ENCODE assay signal across 13 cellular contexts in the genomic region with DNA sequence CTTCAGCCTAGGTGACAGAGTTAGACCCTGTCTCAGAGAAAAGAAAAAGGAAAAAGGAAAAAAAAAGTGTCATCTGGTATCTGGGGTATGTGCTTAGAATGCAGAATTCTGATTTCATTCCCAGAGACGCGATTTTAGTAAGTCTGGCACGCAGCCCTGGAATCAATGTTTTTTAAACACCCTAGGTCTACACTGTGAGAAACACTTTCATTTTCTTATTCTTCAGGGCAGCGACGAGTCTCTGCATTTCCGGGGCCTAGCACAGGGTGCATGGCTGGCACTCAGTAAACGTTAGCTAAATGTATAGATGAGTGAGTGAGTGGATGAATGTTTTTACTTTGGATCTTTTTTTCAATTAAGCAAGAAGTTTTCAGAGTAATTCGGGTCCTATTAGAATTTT.
A peak's percentile ranks its signal among the peaks of the same experiment; 100 is the strongest.
DNase-seq lines count a peak whose midpoint lies in the region; ATAC-seq, FAIRE-seq and TF ChIP-seq lines count a peak whose summit lies in the region.
"Had no signal": no experiment of that assay in that cellular context is flagged by ENCODE, and none has a peak within 500 bp of the region (broad histone marks: within the 10 kb centered on the region; RNA-seq: fewer than 3 reads in every experiment).

No MANE protein-coding gene starts in this region.

- H3K4me3 Mint-ChIP-seq in CD8-positive, alpha-beta T cell: peak overlapping the region; percentile 60
- peak overlapping the region; percentile 38 to 62 for H3K4me3 Mint-ChIP-seq in effector memory CD8-positive, alpha-beta T cell

- H3K27ac ChIP-seq in CD8-positive, alpha-beta T cell (ENCODE audit: low read depth, low read length): no peak overlapping the region
- H3K27ac ChIP-seq in pancreas: no peak overlapping the region
- H3K27ac ChIP-seq: cardiac muscle cell, KMS-11, ovary had no signal

- intact Hi-C loops in CD8-positive, alpha-beta T cell (cut with DNase I, micrococcal nuclease): no loop called here
- intact Hi-C loops in pancreas (cut with DNase I): no loop called here

- H3K4me3 ChIP-seq in CD8-positive, alpha-beta T cell (ENCODE audit: low read depth, low read length): no peak overlapping the region
- no peak overlapping the region for H3K4me3 ChIP-seq in pancreas
- H3K4me3 ChIP-seq: cardiac muscle cell, ovary had no signal

- H3K27me3 ChIP-seq in CD8-positive, alpha-beta T cell (ENCODE audit: insufficient read depth, low read length): no peaks in the 10 kb centered on the region
- no peaks in the 10 kb centered on the region for H3K27me3 ChIP-seq in pancreas
- H3K27me3 ChIP-seq: cardiac muscle cell, ovary had no signal

- no peak for FAIRE-seq in pancreas (lab: Jason Lieb, UNC)

- peak; percentile 53 for ATAC-seq in CD8-positive, alpha-beta T cell
- ATAC-seq in effector memory CD8-positive, alpha-beta T cell (replicated peaks): peak; percentile 87
- peak in 3 of 4 donors; percentile 19 to 58 (median 29) for ATAC-seq in pancreas
- no peak for ATAC-seq in GM21528 (IDR thresholded peaks at IDR 0.05; ENCODE audit: low FRiP score, unreplicated experiment)
- ATAC-seq: PC-3 had no signal

- no peaks in the 10 kb centered on the region for H3K9me3 Mint-ChIP-seq in CD8-positive, alpha-beta T cell
- H3K9me3 Mint-ChIP-seq in effector memory CD8-positive, alpha-beta T cell: no peaks in the 10 kb centered on the region

- CTCF ChIA-PET in CD8-positive, alpha-beta T cell (lab: Charles Lee): no interaction called here
- CTCF ChIA-PET in GM10248 (lab: Yijun Ruan, JAX): interaction anchor here (1.2 to 2.6 kb wide), 3 partner anchors 8 to 310 kb away, joined by 3 to 7 read pairs (median 3); no protein-coding TSS in a partner anchor

- H3K4me1 ChIP-seq in CD8-positive, alpha-beta T cell (ENCODE audit: insufficient read depth, low read length): no peaks in the 10 kb centered on the region
- H3K4me1 ChIP-seq in pancreas: no peaks in the 10 kb centered on the region

- H3K27me3 Mint-ChIP-seq in CD8-positive, alpha-beta T cell (ENCODE audit: low read depth): no peaks in the 10 kb centered on the region
- no peaks in the 10 kb centered on the region for H3K27me3 Mint-ChIP-seq in effector memory CD8-positive, alpha-beta T cell

- POLR2A ChIA-PET in CD8-positive, alpha-beta T cell (lab: Charles Lee): no interaction called here
- POLR2A ChIA-PET in GM10248 (lab: Yijun Ruan, JAX): no interaction called here

- no peaks in the 10 kb centered on the region for H3K36me3 Mint-ChIP-seq in CD8-positive, alpha-beta T cell
- H3K36me3 Mint-ChIP-seq in effector memory CD8-positive, alpha-beta T cell (ENCODE audit: insufficient read depth): no peaks in the 10 kb centered on the region

- H3K4me1 Mint-ChIP-seq in CD8-positive, alpha-beta T cell (ENCODE audit: low read depth): peaks cover 32% of the 10 kb centered on the region
- peaks cover 25 to 26% of the 10 kb centered on the region in 2 donors for H3K4me1 Mint-ChIP-seq in effector memory CD8-positive, alpha-beta T cell (ENCODE audit: low read depth in 2 of 2)

- TF ChIP-seq CTCF in CD8-positive, alpha-beta T cell (IDR thresholded peaks at IDR 0.05): no peak
- TF ChIP-seq CTCF in pancreas (IDR thresholded peaks at IDR 0.05) (no peak), GM10248 (IDR thresholded peaks at IDR 0.05; ENCODE audit: control extremely low read depth, extremely low read depth, low read depth, missing control alignments) (no peak)

- H3K27ac Mint-ChIP-seq in CD8-positive, alpha-beta T cell: peak overlapping the region; percentile 62
- peak overlapping the region; percentile 44 to 90 for H3K27ac Mint-ChIP-seq in effector memory CD8-positive, alpha-beta T cell

- no peaks in the 10 kb centered on the region for H3K9me3 ChIP-seq in CD8-positive, alpha-beta T cell (ENCODE audit: low read length)
- no peaks in the 10 kb centered on the region for H3K9me3 ChIP-seq in pancreas
- H3K9me3 ChIP-seq: ovary had no signal

- 50 to 62% methylated on average over 8 of the region's 8 CpGs for WGBS in pancreas, 2 donors

- no peaks in the 10 kb centered on the region for H3K36me3 ChIP-seq in CD8-positive, alpha-beta T cell (ENCODE audit: insufficient read depth, low read length)
- H3K36me3 ChIP-seq in pancreas: no peaks in the 10 kb centered on the region
- H3K36me3 ChIP-seq: cardiac muscle cell, ovary had no signal

- DNase-seq in CD8-positive, alpha-beta T cell: no peak
- DNase-seq in OCI-M1 (lab: John Stamatoyannopoulos, UW): peak; percentile 6
- DNase-seq in effector memory CD8-positive, alpha-beta T cell: peak in 1 of 3 experiments; percentile 2
- DNase-seq in pancreas: no peak
- no peak for DNase-seq in GM19238 (ENCODE audit: insufficient read length, low spot score)
- no peak for DNase-seq in GM10248 (ENCODE audit: extremely low spot score)
- DNase-seq in effector CD4-positive, alpha-beta T cell: no peak
- DNase-seq: activated CD4-positive, CD25-positive, alpha-beta regulatory T cell; ovary; PC-3 had no signal
